8 cellular contexts compared by ENCODE assay signal in the genomic region with DNA sequence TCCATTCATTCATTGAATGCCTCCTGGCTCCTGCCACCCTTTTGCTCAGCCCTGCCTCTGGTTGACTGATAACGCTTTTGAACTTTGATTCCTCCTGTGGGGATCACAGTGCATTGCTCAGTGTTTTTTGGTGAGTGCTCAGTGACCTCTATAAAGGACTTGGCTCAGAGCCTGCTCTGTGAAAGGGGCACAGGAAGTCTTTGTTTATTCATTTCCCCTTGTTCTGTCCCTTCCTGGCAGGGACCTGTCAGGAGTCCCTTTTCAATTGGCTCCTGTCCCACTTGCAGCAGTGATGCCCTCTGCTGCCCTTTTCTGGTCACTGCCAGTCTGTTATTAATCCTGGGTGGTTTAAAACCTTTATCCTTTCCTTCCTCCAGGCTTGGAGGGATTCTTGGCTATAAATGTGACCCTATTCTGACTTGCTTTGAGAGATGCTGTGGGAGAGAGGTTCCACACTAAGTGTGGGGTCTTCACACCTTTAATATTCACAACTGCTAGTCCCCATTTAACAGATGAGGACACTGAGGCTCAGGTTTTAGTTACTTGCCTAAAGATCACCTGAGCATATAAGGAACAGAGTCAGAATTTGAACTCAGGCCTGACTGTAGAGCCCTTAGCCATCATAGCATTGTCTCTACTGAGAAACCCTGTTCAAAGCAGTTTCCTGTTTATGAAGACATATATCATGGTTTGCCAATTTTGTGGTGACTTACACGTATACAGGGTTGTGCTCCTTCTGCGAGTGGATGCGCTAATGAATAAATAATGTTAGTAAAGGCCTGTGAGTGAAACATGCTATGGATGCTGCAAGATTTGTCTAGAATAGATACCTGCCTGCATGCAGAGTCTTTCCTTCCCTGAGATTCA. TPM values are rescaled to one million over a fixed set of nuclear protein-coding genes. Genes with fewer than 3 reads are reported as not detected.
DNase-seq lines count a peak whose midpoint lies in the region; ATAC-seq and TF ChIP-seq lines count a peak whose summit lies in the region.

No MANE protein-coding gene starts in this region.

- TF ChIP-seq POLR2A in upper lobe of left lung (IDR thresholded peaks at IDR 0.05), result no peak

- WGBS in upper lobe of left lung, 2 donors, result 31 to 45% methylated on average over 4 of the region's 4 CpGs

- DNase-seq in AG20443 (ENCODE audit: low spot score) (peak; percentile 85), RPMI7951 (ENCODE audit: low read depth) (peak; percentile 92), foreskin fibroblast (peak; percentile 76 to 88), upper lobe of left lung (peak in 1 of 2 donors; percentile 81)
- peak; percentile 51 for DNase-seq in activated effector memory CD4-positive, alpha-beta T cell treated with Interleukin-2 at 50 U/mL for 16 hours

- H3K9me3 ChIP-seq in neutrophil (no peaks in the 10 kb centered on the region), upper lobe of left lung (no peaks in the 10 kb centered on the region)

- H3K27me3 ChIP-seq in neutrophil, result no peaks in the 10 kb centered on the region
- H3K27me3 ChIP-seq in upper lobe of left lung, result no peaks in the 10 kb centered on the region

- TF ChIP-seq RAD21 in Ishikawa (IDR thresholded peaks at IDR 0.05; ENCODE audit: low read depth), result peak; percentile 94

- TF ChIP-seq EP300 in Ishikawa (IDR thresholded peaks at IDR 0.05; ENCODE audit: borderline replicate concordance) (no peak), upper lobe of left lung (IDR thresholded peaks at IDR 0.05) (peak in 2 of 4 donors; percentile 74)

- H3K4me3 ChIP-seq in foreskin fibroblast (ENCODE audit: low read depth in 1 of 2, low read length in 2 of 2), result no peak overlapping the region
- peak overlapping the region; percentile 12 for H3K4me3 ChIP-seq in neutrophil (ENCODE audit: low read depth in 1 of 2, low read length in 1 of 2)
- H3K4me3 ChIP-seq in upper lobe of left lung, result no peak overlapping the region

- TF ChIP-seq CTCF in foreskin fibroblast (IDR thresholded peaks at IDR 0.05; ENCODE audit: low read depth, low read length) (peak; percentile 76), neutrophil (IDR thresholded peaks at IDR 0.05) (peak; percentile 81), upper lobe of left lung (IDR thresholded peaks at IDR 0.05) (peak; percentile 76 to 90 (median 82))

- peak; percentile 47 for ATAC-seq in GM18909 (IDR thresholded peaks at IDR 0.05; ENCODE audit: poor library complexity, unreplicated experiment)
- ATAC-seq in upper lobe of left lung (ENCODE audit: low FRiP score in 2 of 2), result peak; percentile 82 to 89

- H3K4me1 ChIP-seq in neutrophil (ENCODE audit: control insufficient read depth in 1 of 2, insufficient read depth in 1 of 2, low read depth in 1 of 2, low read length in 1 of 2) (peaks cover 66 to 67% of the 10 kb centered on the region in 2 experiments), upper lobe of left lung (peaks cover 24 to 41% (median 30%) of the 10 kb centered on the region in 4 donors)

- peak overlapping the region; percentile 81 for H3K27ac ChIP-seq in neutrophil
- peak overlapping the region in 3 of 4 donors; percentile 5 to 38 (median 26) for H3K27ac ChIP-seq in upper lobe of left lung

- H3K36me3 ChIP-seq in neutrophil (peaks cover 26% of the 10 kb centered on the region), upper lobe of left lung (peaks cover 0 to 31% (median 5%) of the 10 kb centered on the region in 4 donors)

TF ChIP-seq in Ishikawa, 13 proteins besides CTCF, POLR2A, EP300 and RAD21:
- TF ChIP-seq CREB1 (IDR thresholded peaks at IDR 0.05; ENCODE audit: low read depth), result no peak
- TF ChIP-seq NFIC (IDR thresholded peaks at IDR 0.05), result peak; percentile 98

RNA-seq across cellular contexts. Expression of a gene that starts 23.2 kb away (rescaled TPM):
- 11.2 and 13.7 TPM in 2 replicates for total RNA-seq in RPMI7951 (2014; rRNA removed; shearing (Covaris generic))
- 10 to 100 TPM; 20.3 to 34.6 (median 26.0) TPM for total RNA-seq in upper lobe of left lung

Comparison
In these comparisons a context has a peak if more than half of its experiments do, and no peak if none do; other contexts are left out.
1. H3K4me3 ChIP-seq: peak in neutrophil (2 of 2); none in foreskin fibroblast (0 of 2) and upper lobe of left lung (0 of 4).
2. Peak in every context shown above with its lines, with median percentiles within 50 percentile points of each other: CTCF ChIP-seq.